10 cellular contexts compared by ENCODE assay signal in genomic region chrX:49177338-49177833, GRCh38. TPM values are rescaled to one million over a fixed set of nuclear protein-coding genes. Genes with fewer than 3 reads are reported as not detected.
DNase-seq lines count a peak whose midpoint lies in the region; ATAC-seq and TF ChIP-seq lines count a peak whose summit lies in the region.
"Had no signal": no experiment of that assay in that cellular context is flagged by ENCODE, and none has a peak within 500 bp of the region (broad histone marks: within the 10 kb centered on the region; RNA-seq: fewer than 3 reads in every experiment).

No MANE protein-coding gene starts in this region.

- no peak for DNase-seq in activated T-cell treated with anti-CD3 and anti-CD28 coated beads, Interleukin-2, amount 50 U/mL, for 4 hours
- DNase-seq in activated T-cell treated with anti-CD3 and anti-CD28 coated beads for 4 hours (no peak), WERI-Rb-1 (peak; percentile 45), left ventricle myocardium inferior (no peak), stomach (no peak), superior temporal gyrus (ENCODE audit: extremely low spot score) (no peak), T1000 (lab: John Stamatoyannopoulos, UW) (no peak)
- DNase-seq: kidney glomerular epithelial cell, Peyer's patch had no signal

- 37 to 65% (median 47%) methylated on average over 3 to 4 of the region's 4 CpGs for WGBS in stomach, 5 donors

- H3K9me3 ChIP-seq in WERI-Rb-1 (ENCODE audit: severe bottlenecking) (no peaks in the 10 kb centered on the region), left ventricle myocardium inferior (replicated peaks) (no peaks in the 10 kb centered on the region), stomach (peaks cover 0 to 5% (median 0%) of the 10 kb centered on the region in 4 donors)
- H3K9me3 ChIP-seq: Peyer's patch had no signal

- H3K27ac ChIP-seq in WERI-Rb-1 (peak overlapping the region; percentile 77), left ventricle myocardium inferior (replicated peaks) (peak overlapping the region; percentile 38), stomach (peak overlapping the region; percentile 55 to 77 (median 67))

- no peak for TF ChIP-seq CTCF in WERI-Rb-1 (IDR thresholded peaks at IDR 0.05; ENCODE audit: low read depth, low read length)
- TF ChIP-seq CTCF in left ventricle myocardium inferior (IDR thresholded peaks at IDR 0.05; ENCODE audit: borderline replicate concordance), result no peak
- TF ChIP-seq CTCF in stomach (IDR thresholded peaks at IDR 0.05), result no peak

- H3K36me3 ChIP-seq in WERI-Rb-1, result peaks cover 7% of the 10 kb centered on the region
- H3K36me3 ChIP-seq in left ventricle myocardium inferior, result peaks cover 36% of the 10 kb centered on the region
- H3K36me3 ChIP-seq in stomach, result peaks cover 0 to 62% (median 60%) of the 10 kb centered on the region in 4 donors

- no peaks in the 10 kb centered on the region for H3K9me3 Mint-ChIP-seq in activated T-cell treated with anti-CD3 and anti-CD28 coated beads, Interleukin-2, amount 50 U/mL, for 4 hours

- H3K4me1 Mint-ChIP-seq in activated T-cell treated with anti-CD3 and anti-CD28 coated beads, Interleukin-2, amount 50 U/mL, for 4 hours (ENCODE audit: low read depth), result peaks cover 19% of the 10 kb centered on the region

- H3K4me3 ChIP-seq in WERI-Rb-1 (ENCODE audit: low read depth, low read length) (no peak overlapping the region), left ventricle myocardium inferior (no peak overlapping the region), stomach (no peak overlapping the region)
- H3K4me3 ChIP-seq: Peyer's patch had no signal

- no peaks in the 10 kb centered on the region for H3K27me3 Mint-ChIP-seq in activated T-cell treated with anti-CD3 and anti-CD28 coated beads, Interleukin-2, amount 50 U/mL, for 4 hours (ENCODE audit: low read depth)

- intact Hi-C loops in left ventricle myocardium inferior (cut with micrococcal nuclease) (no loop called here), stomach (cut with DNase I; ENCODE audit: low total_unique reads) (no loop called here)

- H3K4me3 Mint-ChIP-seq in activated T-cell treated with anti-CD3 and anti-CD28 coated beads, Interleukin-2, amount 50 U/mL, for 4 hours, result no peak overlapping the region

- H3K4me1 ChIP-seq in left ventricle myocardium inferior (peaks cover 6% of the 10 kb centered on the region), stomach (peaks cover 4 to 47% (median 26%) of the 10 kb centered on the region in 4 donors)
- H3K4me1 ChIP-seq: Peyer's patch had no signal

- no peak for TF ChIP-seq EP300 in stomach (IDR thresholded peaks at IDR 0.05)

- ATAC-seq in activated T-cell treated with anti-CD3 and anti-CD28 coated beads, Interleukin-2, amount 50 U/mL, for 4 hours, result peak; percentile 35 to 43
- ATAC-seq in HG03342 (IDR thresholded peaks at IDR 0.05; ENCODE audit: unreplicated experiment), result no peak

- TF ChIP-seq POLR2A in stomach (IDR thresholded peaks at IDR 0.05), result no peak

- peaks cover 10% of the 10 kb centered on the region for H3K27me3 ChIP-seq in WERI-Rb-1 (ENCODE audit: insufficient read depth, low read depth, severe bottlenecking)
- no peaks in the 10 kb centered on the region for H3K27me3 ChIP-seq in left ventricle myocardium inferior (ENCODE audit: low read depth)
- no peaks in the 10 kb centered on the region for H3K27me3 ChIP-seq in stomach
- H3K27me3 ChIP-seq: Peyer's patch had no signal

- H3K36me3 Mint-ChIP-seq in activated T-cell treated with anti-CD3 and anti-CD28 coated beads, Interleukin-2, amount 50 U/mL, for 4 hours (ENCODE audit: insufficient read depth), result peaks cover 25% of the 10 kb centered on the region

RNA-seq across cellular contexts. Expression of gene PLP2, which starts 5.7 kb away (rescaled TPM):
- 100 to 1,000 TPM; 111 to 134 (median 126) TPM for total RNA-seq in activated T-cell treated with anti-CD3 and anti-CD28 coated beads, Interleukin-2, amount 50 U/mL, for 4 hours
- total RNA-seq in left ventricle myocardium inferior (42.1 TPM), stomach (100 to 1,000 TPM in 1 of 5 donors, 10 to 100 TPM in 4; 14.0 to 155 (median 52.2) TPM)
- 100 to 1,000 TPM in 1 of 3 donors, 10 to 100 TPM in 2; 55.0 to 323 (median 94.4) TPM for polyA plus RNA-seq in stomach

RNA-seq across cellular contexts. Expression of gene PRICKLE3, which starts 8.8 kb away (rescaled TPM):
- 10 to 100 TPM in 2 of 3 donors, 1 to 10 TPM in 1; 9.2 to 11.7 (median 10.3) TPM for total RNA-seq in activated T-cell treated with anti-CD3 and anti-CD28 coated beads, Interleukin-2, amount 50 U/mL, for 4 hours
- total RNA-seq in left ventricle myocardium inferior (9.7 TPM), stomach (10 to 100 TPM in 3 of 5 donors, 1 to 10 TPM in 2; 3.7 to 65.1 (median 16.9) TPM)
- polyA plus RNA-seq in stomach, result 1 to 10 TPM; 6.3 to 7.1 (median 6.5) TPM

RNA-seq across cellular contexts. Expression of gene MAGIX, which starts 14.8 kb away (rescaled TPM):
- 1 to 10 TPM in 1 of 3 donors, under 1 TPM in 2; 0.81 to 1.6 (median 0.84) TPM for total RNA-seq in activated T-cell treated with anti-CD3 and anti-CD28 coated beads, Interleukin-2, amount 50 U/mL, for 4 hours
- total RNA-seq in left ventricle myocardium inferior, result 2.4 TPM
- total RNA-seq in stomach, result 10 to 100 TPM in 3 of 5 donors, 1 to 10 TPM in 2; 4.7 to 43.2 (median 10.3) TPM
- polyA plus RNA-seq in stomach, result 10 to 100 TPM; 18.9 to 41.1 (median 35.0) TPM

RNA-seq across cellular contexts. Expression of gene SYP, which starts 22.6 kb away (rescaled TPM):
- total RNA-seq in activated T-cell treated with anti-CD3 and anti-CD28 coated beads, Interleukin-2, amount 50 U/mL, for 4 hours, result 1 to 10 TPM; 3.1 to 5.3 (median 3.8) TPM
- total RNA-seq in left ventricle myocardium inferior (1.6 TPM), stomach (100 to 1,000 TPM in 1 of 5 donors, 1 to 10 TPM in 2, under 1 TPM in 1, not detected in 1; 0.89 to 211 (median 3.3) TPM)
- polyA plus RNA-seq in stomach, result 1 to 10 TPM in 2 of 3 donors, under 1 TPM in 1; 0.92 to 5.0 (median 3.9) TPM

RNA-seq across cellular contexts. Expression of gene GPKOW, which starts 53.9 kb away (rescaled TPM):
- 10 to 100 TPM; 21.2 to 28.4 (median 24.6) TPM for total RNA-seq in activated T-cell treated with anti-CD3 and anti-CD28 coated beads, Interleukin-2, amount 50 U/mL, for 4 hours
- total RNA-seq in left ventricle myocardium inferior, result 18.1 TPM
- total RNA-seq in stomach, result 10 to 100 TPM in 2 of 5 donors, 1 to 10 TPM in 3; 6.4 to 19.1 (median 8.2) TPM
- polyA plus RNA-seq in stomach, result 10 to 100 TPM; 14.1 to 18.2 (median 14.7) TPM
